10 cellular contexts compared by ENCODE assay signal in the genomic region with DNA sequence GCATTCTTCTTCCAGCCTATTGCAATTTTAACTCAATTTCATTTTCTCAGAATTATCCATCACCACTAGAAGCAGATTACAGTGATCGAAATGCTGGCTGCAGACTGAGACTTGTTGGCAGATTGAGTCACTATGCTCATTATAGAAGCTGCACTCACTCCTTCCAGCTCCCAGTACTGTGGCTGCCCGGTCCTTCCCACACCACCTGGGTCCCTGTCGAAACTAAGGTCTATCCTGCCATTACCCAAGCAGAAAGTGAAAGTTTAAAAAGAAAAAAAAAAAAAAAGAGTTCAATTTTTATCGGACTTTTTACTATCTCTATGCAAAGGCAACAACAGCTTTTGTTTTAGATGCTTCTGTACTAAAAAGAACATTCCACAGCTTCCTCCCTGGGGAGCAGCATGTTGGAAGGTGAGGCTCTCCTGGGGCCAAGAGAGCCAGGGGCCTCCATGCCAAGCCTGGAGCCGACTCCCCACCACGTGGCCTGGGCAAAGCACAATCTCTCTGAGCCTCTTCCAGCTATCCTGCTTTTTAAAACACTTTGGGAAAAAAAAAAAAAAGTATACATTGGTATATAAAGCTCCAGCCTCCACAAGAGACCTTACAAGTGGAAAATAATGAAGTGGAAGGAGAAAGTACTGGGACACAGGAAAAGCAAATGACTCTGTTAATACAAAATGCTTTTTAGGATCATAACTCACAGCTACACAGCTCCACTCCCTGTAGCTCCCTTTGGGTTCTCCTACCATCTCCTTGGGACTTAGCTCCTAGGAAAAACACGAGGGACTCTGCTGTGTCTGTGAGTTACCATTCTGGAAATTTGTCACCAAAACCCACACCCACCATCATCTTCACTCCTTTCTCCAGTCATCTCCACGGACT.
DNase-seq lines count a peak whose midpoint lies in the region; ATAC-seq and TF ChIP-seq lines count a peak whose summit lies in the region.
"Had no signal": no experiment of that assay in that cellular context is flagged by ENCODE, and none has a peak within 500 bp of the region (broad histone marks: within the 10 kb centered on the region; RNA-seq: fewer than 3 reads in every experiment).

No MANE protein-coding gene starts in this region.

- peak; percentile 33 for ATAC-seq in upper lobe of right lung
- ATAC-seq in GM21367 (IDR thresholded peaks at IDR 0.05; ENCODE audit: unreplicated experiment) = no peak

- no peaks in the 10 kb centered on the region for H3K9me3 Mint-ChIP-seq in activated naive CD8-positive, alpha-beta T cell treated with anti-CD3 and anti-CD28 coated beads for 36 hours

- peaks cover 43% of the 10 kb centered on the region for H3F3A ChIP-seq in SK-N-SH (replicated peaks; ENCODE audit: insufficient read depth)

- POLR2A ChIA-PET in SK-N-SH (lab: Yijun Ruan, JAX) = interaction anchor here (0.6 kb wide), 1 partner anchor 196 kb away, joined by 3 read pairs; no protein-coding TSS in a partner anchor

- 43% methylated on average over 8 of the region's 8 CpGs for WGBS in SK-N-SH (ENCODE audit: low lambda C conversion rate)

- H3K27ac Mint-ChIP-seq in activated naive CD8-positive, alpha-beta T cell treated with anti-CD3 and anti-CD28 coated beads for 36 hours = no peak overlapping the region

- H3K9me3 ChIP-seq in SK-N-SH (no peaks in the 10 kb centered on the region), muscle layer of duodenum (ENCODE audit: control insufficient read depth in 1 of 2, low read length in 2 of 2) (no peaks in the 10 kb centered on the region), upper lobe of right lung (no peaks in the 10 kb centered on the region)

- no peak for DNase-seq in SK-N-SH
- DNase-seq in epithelial cell of esophagus (ENCODE audit: low read depth) = peak; percentile 93
- DNase-seq in upper lobe of right lung = no peak
- DNase-seq in KG1 (lab: John Stamatoyannopoulos, UW) = no peak
- no peak for DNase-seq in DMS153 treated with DMSO at 0.1 percent for 48 hours (lab: John Stamatoyannopoulos, UW; ENCODE audit: unreplicated experiment)
- no peak for DNase-seq in activated naive CD8-positive, alpha-beta T cell treated with anti-CD3 and anti-CD28 coated beads for 36 hours
- DNase-seq: cerebellar nuclear complex, T1000 had no signal

- peak overlapping the region; percentile 79 to 91 for H3K27ac ChIP-seq in SK-N-SH (ENCODE audit: low read depth in 2 of 2, low read length in 1 of 2)
- peak overlapping the region; percentile 64 for H3K27ac ChIP-seq in muscle layer of duodenum (ENCODE audit: low read length)
- no peak overlapping the region for H3K27ac ChIP-seq in upper lobe of right lung

- peak overlapping the region; percentile 71 for H3K4me2 ChIP-seq in SK-N-SH

- peaks cover 19% of the 10 kb centered on the region for H3K36me3 Mint-ChIP-seq in activated naive CD8-positive, alpha-beta T cell treated with anti-CD3 and anti-CD28 coated beads for 36 hours

- no peak for TF ChIP-seq RAD21 in SK-N-SH (IDR thresholded peaks at IDR 0.05; ENCODE audit: low read length)

- TF ChIP-seq CTCF in SK-N-SH (IDR thresholded peaks at IDR 0.05) = no peak
- no peak for TF ChIP-seq CTCF in epithelial cell of esophagus (IDR thresholded peaks at IDR 0.05; ENCODE audit: insufficient read depth, low read depth, low read length, missing control alignments)
- TF ChIP-seq CTCF in upper lobe of right lung (IDR thresholded peaks at IDR 0.05) = no peak

- H3K4me1 Mint-ChIP-seq in activated naive CD8-positive, alpha-beta T cell treated with anti-CD3 and anti-CD28 coated beads for 36 hours = no peaks in the 10 kb centered on the region

- peak overlapping the region; percentile 54; the same call in 1 of the 2 replicates for H3K9ac ChIP-seq in SK-N-SH

- TF ChIP-seq EP300 in SK-N-SH (IDR thresholded peaks at IDR 0.05; ENCODE audit: borderline replicate concordance in 1 of 2, low read depth in 1 of 2, low read length in 1 of 2) = no peak

- CTCF ChIA-PET in SK-N-SH (lab: Yijun Ruan, JAX) = interaction anchor here (0.8 to 4.4 kb wide), 7 partner anchors 9 to 363 kb away, joined by 3 to 29 read pairs (median 7); no protein-coding TSS in a partner anchor

- H4K20me1 ChIP-seq in SK-N-SH (ENCODE audit: insufficient read depth) = no peaks in the 10 kb centered on the region

- H3K27me3 ChIP-seq in SK-N-SH (ENCODE audit: insufficient read depth) (no peaks in the 10 kb centered on the region), muscle layer of duodenum (ENCODE audit: low read depth, low read length) (no peaks in the 10 kb centered on the region), upper lobe of right lung (no peaks in the 10 kb centered on the region)

- no peaks in the 10 kb centered on the region for H3K27me3 Mint-ChIP-seq in activated naive CD8-positive, alpha-beta T cell treated with anti-CD3 and anti-CD28 coated beads for 36 hours

- H3K4me3 Mint-ChIP-seq in activated naive CD8-positive, alpha-beta T cell treated with anti-CD3 and anti-CD28 coated beads for 36 hours = no peak overlapping the region

- H2AFZ ChIP-seq in SK-N-SH (ENCODE audit: low read depth) = no peak overlapping the region; the same call in 1 of the 2 replicates

- peak overlapping the region in 1 of 2 experiments; percentile 46; a peak in 3 of 4 replicates for H3K4me3 ChIP-seq in SK-N-SH (ENCODE audit: low read depth in 2 of 2, low read length in 1 of 2)
- H3K4me3 ChIP-seq in epithelial cell of esophagus (ENCODE audit: low read length) = no peak overlapping the region
- H3K4me3 ChIP-seq in muscle layer of duodenum (ENCODE audit: low read depth in 1 of 2, low read length in 2 of 2) = peak overlapping the region in 1 of 2 donors; percentile 7
- H3K4me3 ChIP-seq in upper lobe of right lung = no peak overlapping the region

- H3K9me2 ChIP-seq in SK-N-SH = no peaks in the 10 kb centered on the region

- H3K79me2 ChIP-seq in SK-N-SH (ENCODE audit: insufficient read depth) = peaks cover 12% of the 10 kb centered on the region; the same call in 1 of the 2 replicates

- intact Hi-C loops in upper lobe of right lung (cut with DNase I) = no loop called here

- peaks cover 21 to 28% of the 10 kb centered on the region in 2 experiments for H3K4me1 ChIP-seq in SK-N-SH (ENCODE audit: control insufficient read depth in 1 of 2, insufficient read depth in 2 of 2, low read depth in 1 of 2, low read length in 1 of 2)
- H3K4me1 ChIP-seq in muscle layer of duodenum (ENCODE audit: control insufficient read depth in 1 of 2, insufficient read depth in 2 of 2, low read length in 2 of 2) = peaks cover 5 to 17% of the 10 kb centered on the region in 2 donors
- H3K4me1 ChIP-seq in upper lobe of right lung = peaks cover 10% of the 10 kb centered on the region

- peaks cover 37 to 39% of the 10 kb centered on the region in 2 experiments for H3K36me3 ChIP-seq in SK-N-SH (replicated peaks in 1 of 2; ENCODE audit: control insufficient read depth in 1 of 2, insufficient read depth in 2 of 2, low read length in 1 of 2)
- peaks cover 30 to 36% of the 10 kb centered on the region in 2 donors for H3K36me3 ChIP-seq in muscle layer of duodenum (ENCODE audit: control insufficient read depth in 1 of 2, insufficient read depth in 2 of 2, low read length in 2 of 2)
- peaks cover 72% of the 10 kb centered on the region for H3K36me3 ChIP-seq in upper lobe of right lung

TF ChIP-seq in SK-N-SH, 30 proteins besides CTCF, POLR2A, EP300 and RAD21:
- no peak for TF ChIP-seq RFX5 (IDR thresholded peaks at IDR 0.05; ENCODE audit: low read length)
- TF ChIP-seq, protein P1, sequence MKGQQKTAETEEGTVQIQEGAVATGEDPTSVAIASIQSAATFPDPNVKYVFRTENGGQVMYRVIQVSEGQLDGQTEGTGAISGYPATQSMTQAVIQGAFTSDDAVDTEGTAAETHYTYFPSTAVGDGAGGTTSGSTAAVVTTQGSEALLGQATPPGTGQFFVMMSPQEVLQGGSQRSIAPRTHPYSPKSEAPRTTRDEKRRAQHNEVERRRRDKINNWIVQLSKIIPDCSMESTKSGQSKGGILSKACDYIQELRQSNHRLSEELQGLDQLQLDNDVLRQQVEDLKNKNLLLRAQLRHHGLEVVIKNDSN (IDR thresholded peaks at IDR 0.05; ENCODE audit: borderline replicate concordance, low read depth) = 0 out of 2 replicates have a peak, but pooled peaks have one; percentile 5
TF ChIP-seq in SK-N-SH: peak in this region for 1.
